Comparison of ENCODE assay signal across 26 cellular contexts in the genomic region with DNA sequence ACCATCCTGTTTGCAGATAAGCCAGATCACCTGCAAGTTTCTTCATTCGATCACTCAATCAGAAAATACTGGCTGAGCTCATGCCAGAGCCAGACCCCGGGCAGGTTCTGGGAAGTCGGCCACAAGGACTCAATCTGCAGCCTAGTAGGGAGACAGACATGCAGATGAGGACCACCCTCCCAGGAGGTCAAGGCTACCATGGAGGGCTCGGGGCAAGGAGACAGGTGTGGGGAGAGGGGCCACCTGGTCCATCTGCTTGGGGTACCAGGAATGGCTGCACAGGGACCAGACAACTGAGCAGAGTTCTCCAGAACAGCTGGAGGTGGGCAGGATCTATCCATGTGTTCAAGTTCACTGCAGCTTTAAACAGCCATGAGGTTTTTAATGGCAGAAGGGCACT. TPM values are rescaled to one million over a fixed set of nuclear protein-coding genes. Genes with fewer than 3 reads are reported as not detected.
"Had no signal": no experiment of that assay in that cellular context is flagged by ENCODE, and none has a peak within 500 bp of the region (broad histone marks: within the 10 kb centered on the region; RNA-seq: fewer than 3 reads in every experiment).

No MANE protein-coding gene starts in this region.

- H3K36me3 Mint-ChIP-seq: mesothelial cell of epicardium had no signal

- H3K4me1 Mint-ChIP-seq: endodermal cell had no signal

- H3K36me3 ChIP-seq: colonic mucosa, esophagus squamous epithelium, gastrocnemius medialis, heart right ventricle, left lung, lower lobe of right lung had no signal

- H3K27ac ChIP-seq: colonic mucosa, epithelial cell of prostate, esophagus squamous epithelium, gastrocnemius medialis, heart right ventricle, left lung, lower lobe of right lung had no signal

- DNase-seq: colonic mucosa; cortex of kidney; effector CD8-positive, alpha-beta T cell; effector memory CD8-positive, alpha-beta T cell; endodermal cell; erythroblast; esophagus squamous epithelium; foreskin fibroblast; foreskin melanocyte; gastrocnemius medialis; glutamatergic neuron; head of caudate nucleus; heart right ventricle; hippocampal formation; left cardiac atrium; left lung; left ventricle myocardium superior; lower lobe of right lung; mesenchymal stem cell; mucosa of descending colon; naive B cell had no signal

- H3K9me3 Mint-ChIP-seq: dendritic cell treated with granulocyte-macrophage colony-stimulating factor and Interleukin-4, amounts not matched to agents 40 ng/mL and 50 ng/mL, for 4 days; endodermal cell had no signal

- H3K9me3 ChIP-seq: colonic mucosa, esophagus squamous epithelium, gastrocnemius medialis, heart right ventricle, left lung, lower lobe of right lung, mucosa of descending colon had no signal

- ATAC-seq: effector memory CD8-positive, alpha-beta T cell; esophagus mucosa; gastrocnemius medialis; heart right ventricle; left cardiac atrium; left lung; left ventricle myocardium superior; lower lobe of right lung; mucosa of descending colon had no signal

- H3K4me3 Mint-ChIP-seq: dendritic cell treated with granulocyte-macrophage colony-stimulating factor and Interleukin-4, amounts not matched to agents 40 ng/mL and 50 ng/mL, for 4 days; effector memory CD8-positive, alpha-beta T cell; endodermal cell; mesothelial cell of epicardium; naive B cell had no signal

- H3K27ac Mint-ChIP-seq: dendritic cell treated with granulocyte-macrophage colony-stimulating factor and Interleukin-4, amounts not matched to agents 40 ng/mL and 50 ng/mL, for 4 days; effector memory CD8-positive, alpha-beta T cell; endodermal cell; mesothelial cell of epicardium had no signal

- H3K4me1 ChIP-seq: colonic mucosa, left lung, lower lobe of right lung had no signal

- H3K4me3 ChIP-seq: colonic mucosa, esophagus squamous epithelium, gastrocnemius medialis, heart right ventricle, left lung, lower lobe of right lung, mucosa of descending colon had no signal

RNA-seq across cellular contexts. Expression of gene CPXM2, which starts 16.8 kb away (rescaled TPM):
- total RNA-seq: myocyte had no signal
